In the genomic region with DNA sequence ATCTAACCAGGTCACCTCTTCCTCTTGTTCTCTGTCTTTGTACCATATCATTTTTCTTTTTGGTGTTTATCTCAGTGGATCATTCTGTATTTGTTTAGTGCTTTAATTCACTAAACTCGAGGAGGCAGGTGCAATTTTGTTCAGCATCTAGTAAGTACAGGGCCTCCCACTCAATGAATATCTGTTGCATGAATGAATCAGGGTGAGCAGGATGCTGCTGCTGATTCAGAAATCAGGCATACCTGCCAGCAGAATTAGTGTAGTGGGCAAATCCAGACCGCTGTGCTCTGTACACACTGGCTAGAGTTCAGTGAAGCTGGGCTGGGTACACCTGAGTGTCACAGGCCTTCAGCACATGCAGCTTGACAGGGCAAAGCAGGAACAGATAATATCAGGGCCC, we compare ENCODE assay signal across 30 cellular contexts.
"Had no signal": no experiment of that assay in that cellular context is flagged by ENCODE, and none has a peak within 500 bp of the region (broad histone marks: within the 10 kb centered on the region; RNA-seq: fewer than 3 reads in every experiment).

No MANE protein-coding gene starts in this region.

- DNase-seq: activated CD4-positive, alpha-beta T cell treated with anti-CD3 and anti-CD28 coated beads for 48 hours; activated CD4-positive, alpha-beta T cell treated with anti-CD3 and anti-CD28 coated beads, Interleukin-2, amount 50 U/mL, for 4 hours; activated CD4-positive, CD25-positive, alpha-beta regulatory T cell treated with anti-CD3 and anti-CD28 coated beads, Interleukin-2, amount 50 U/mL, for 72 hours; activated CD8-positive, alpha-beta memory T cell treated with anti-CD3 and anti-CD28 coated beads, Interleukin-2, amount 50 U/mL, for 48 hours; activated CD8-positive, alpha-beta T cell treated with anti-CD3 and anti-CD28 coated beads, Interleukin-2, amount 10 ng/mL, durations not matched to agents 7 days and 5 days; activated effector memory CD4-positive, alpha-beta T cell treated with Interleukin-2 at 50 U/mL for 16 hours; activated naive CD4-positive, alpha-beta T cell; activated T-cell treated with anti-CD3 and anti-CD28 coated beads, Interleukin-2, amount 50 U/mL, for 1 hour; aorta; body of pancreas; MG63; MV-4-11; NCI-H1092 treated with DMSO at 0.1 percent for 48 hours; NCI-H1417 treated with DMSO at 0.1 percent for 48 hours; NCI-H1694; NCI-H2029 treated with DMSO at 0.1 percent for 48 hours; NCI-H446 treated with DMSO at 0.1 percent for 48 hours; NCI-H526 treated with DMSO at 0.1 percent for 48 hours; NK-92 treated with Interleukin-12 subunit alpha and Interleukin-12 subunit beta, amount 100 ng/mL, for 24 hours; OCI-M1; Peyer's patch; Right ventricle myocardium superior; T-helper 9 cell had no signal

- H3K27me3 Mint-ChIP-seq: activated naive CD4-positive, alpha-beta T cell treated with anti-CD3 and anti-CD28 coated beads, Interleukin-2, amount 50 U/mL, for 24 hours; central memory CD8-positive, alpha-beta T cell had no signal

- H3K4me3 Mint-ChIP-seq: activated CD8-positive, alpha-beta T cell treated with anti-CD3 and anti-CD28 coated beads, Interleukin-2, amount 10 ng/mL, durations not matched to agents 7 days and 5 days; activated naive CD4-positive, alpha-beta T cell treated with anti-CD3 and anti-CD28 coated beads, Interleukin-2, amount 50 U/mL, for 24 hours; activated T-helper 1 cell treated with anti-CD3 and anti-CD28 coated beads, Interleukin-12 subunit alpha, Interleukin-12 subunit beta, Interleukin-2, Interleukin-4 antibody, amounts not matched to agents 30 ng/mL and 10 ng/mL and 1 ng/mL, durations not matched to agents 14 hours and 24 hours and 36 hours; central memory CD8-positive, alpha-beta T cell; T-helper 1 cell treated with Interleukin-12 subunit alpha and Interleukin-12 subunit beta and Interleukin-4 antibody, amounts not matched to agents 30 μg/mL and 1 μg/mL, for 36 hours; WTC11 had no signal

- H3K4me1 Mint-ChIP-seq: central memory CD8-positive, alpha-beta T cell had no signal

- H3K27ac ChIP-seq: body of pancreas, KMS-11, Peyer's patch, RWPE1 had no signal

- H3K27ac Mint-ChIP-seq: activated CD8-positive, alpha-beta T cell treated with anti-CD3 and anti-CD28 coated beads, Interleukin-2, amount 10 ng/mL, durations not matched to agents 7 days and 5 days; activated naive CD4-positive, alpha-beta T cell treated with anti-CD3 and anti-CD28 coated beads, Interleukin-2, amount 50 U/mL, for 24 hours; activated T-helper 1 cell treated with anti-CD3 and anti-CD28 coated beads, Interleukin-12 subunit alpha, Interleukin-12 subunit beta, Interleukin-2, Interleukin-4 antibody, amounts not matched to agents 30 ng/mL and 10 ng/mL and 1 ng/mL, durations not matched to agents 14 hours and 24 hours and 36 hours; T-helper 1 cell treated with Interleukin-12 subunit alpha and Interleukin-12 subunit beta and Interleukin-4 antibody, amounts not matched to agents 30 μg/mL and 1 μg/mL, for 36 hours; WTC11 had no signal

- ATAC-seq: activated CD8-positive, alpha-beta T cell treated with anti-CD3 and anti-CD28 coated beads, Interleukin-2, amount 10 ng/mL, durations not matched to agents 7 days and 5 days; body of pancreas; WTC11 had no signal

- H3K36me3 Mint-ChIP-seq: activated naive CD4-positive, alpha-beta T cell treated with anti-CD3 and anti-CD28 coated beads, Interleukin-2, amount 50 U/mL, for 24 hours had no signal

- H3K9me3 Mint-ChIP-seq: activated naive CD4-positive, alpha-beta T cell treated with anti-CD3 and anti-CD28 coated beads, Interleukin-2, amount 50 U/mL, for 24 hours; activated T-helper 1 cell treated with anti-CD3 and anti-CD28 coated beads, Interleukin-12 subunit alpha, Interleukin-12 subunit beta, Interleukin-2, Interleukin-4 antibody, amounts not matched to agents 30 ng/mL and 10 ng/mL and 1 ng/mL, durations not matched to agents 14 hours and 24 hours and 36 hours had no signal
